ENCODE assay signal across 1 cellular context in genomic region chr17:43662432-43663141, GRCh38.
TF ChIP-seq lines count a peak whose summit lies in the region.

No MANE protein-coding gene starts in this region.

TF ChIP-seq in GM12878, 131 proteins besides CTCF, POLR2A, EP300 and RAD21 (continued from another document):
- TF ChIP-seq CUX1 (IDR thresholded peaks at IDR 0.05; ENCODE audit: insufficient replicate concordance, low read depth, low read length) = peak; percentile 49
- peak; percentile 67; the same call in 1 of the 2 replicates for TF ChIP-seq ZNF687 (IDR thresholded peaks at IDR 0.05)
- TF ChIP-seq BCL11A (IDR thresholded peaks at IDR 0.05; ENCODE audit: low read depth, low read length) = peak; percentile 13; the same call in 1 of the 2 replicates
- TF ChIP-seq BHLHE40 (IDR thresholded peaks at IDR 0.05; ENCODE audit: borderline replicate concordance in 1 of 2, low read depth in 2 of 2, low read length in 1 of 2) = peak in 1 of 2 experiments; percentile 41; a peak in 1 of 4 replicates
- no peak for TF ChIP-seq ZNF274 (IDR thresholded peaks at IDR 0.05; ENCODE audit: insufficient read depth, insufficient read length)
- TF ChIP-seq POLR2AphosphoS5 (IDR thresholded peaks at IDR 0.05; ENCODE audit: low read length) = no peak
- TF ChIP-seq RFX5 (IDR thresholded peaks at IDR 0.05; ENCODE audit: low read depth, low read length) = no peak
- peak; percentile 65 for TF ChIP-seq MTA2 (IDR thresholded peaks at IDR 0.05; ENCODE audit: low read depth)
- TF ChIP-seq ZNF207 (IDR thresholded peaks at IDR 0.05; ENCODE audit: borderline replicate concordance) = no peak
- no peak for TF ChIP-seq CEBPB (IDR thresholded peaks at IDR 0.05; ENCODE audit: borderline replicate concordance in 1 of 2, low read depth in 2 of 2, low read length in 2 of 2)
- TF ChIP-seq MEF2B (IDR thresholded peaks at IDR 0.05; ENCODE audit: partially characterized antibody, poor library complexity, severe bottlenecking) = peak; percentile 41
- peak; percentile 72 for TF ChIP-seq ZNF384 (IDR thresholded peaks at IDR 0.05; ENCODE audit: borderline replicate concordance, low read depth, low read length)
- TF ChIP-seq ESRRA (IDR thresholded peaks at IDR 0.05; ENCODE audit: low read length) = no peak
- no peak for TF ChIP-seq CHD2 (IDR thresholded peaks at IDR 0.05; ENCODE audit: borderline replicate concordance, low read depth, low read length)
- TF ChIP-seq PKNOX1 (IDR thresholded peaks at IDR 0.05) = peak; percentile 76
